29 cellular contexts compared by ENCODE assay signal in genomic region chr22:43179911-43180195, GRCh38.
"Had no signal": no experiment of that assay in that cellular context is flagged by ENCODE, and none has a peak within 500 bp of the region (broad histone marks: within the 10 kb centered on the region; RNA-seq: fewer than 3 reads in every experiment).

No MANE protein-coding gene starts in this region.

- ATAC-seq: heart right ventricle; left colon; left lung; lower lobe of right lung; natural killer cell; sciatic nerve; stimulated activated naive B cell treated with anti-CD40 and anti-IgM and Interleukin-4, amounts not matched to agents 10 μg/mL and 1 μg/mL and 100 μg/mL, for 72 hours; stimulated activated naive CD8-positive, alpha-beta T cell treated with anti-CD3 and anti-CD28 coated beads, Interleukin-15, Interleukin-2, amounts not matched to agents 100 U/mL and 50 U/mL, for 24 hours; upper lobe of right lung had no signal

- DNase-seq: heart right ventricle; islet precursor cell; kidney glomerular epithelial cell; left colon; lower lobe of right lung; mesendoderm; naive B cell; natural killer cell; nephron progenitor cell; stimulated activated CD4-positive, alpha-beta T cell treated with anti-CD3 and anti-CD28 coated beads, Interleukin-12 subunit alpha, Interleukin-12 subunit beta, amount 100 ng/mL, for 4 hours; stimulated activated CD4-positive, alpha-beta T cell treated with anti-CD3 and anti-CD28 coated beads, Interleukin-15, amount 100 ng/mL, for 24 hours; stimulated activated CD4-positive, alpha-beta T cell treated with anti-CD3 and anti-CD28 coated beads, Interleukin-2, amount 100 ng/mL, for 24 hours; stimulated activated CD4-positive, alpha-beta T cell treated with anti-CD3 and anti-CD28 coated beads, Interleukin-4, amount 100 ng/mL, for 1 hour; stimulated activated naive B cell treated with anti-CD40 and anti-IgM and Interleukin-4, amounts not matched to agents 10 μg/mL and 1 μg/mL and 100 μg/mL, for 72 hours; stimulated activated naive CD8-positive, alpha-beta T cell treated with anti-CD3 and anti-CD28 coated beads, Interleukin-15, Interleukin-2, amounts not matched to agents 100 U/mL and 50 U/mL, for 24 hours; tibial artery; trophoblast cell; upper lobe of right lung; uterus had no signal

- H3K27ac Mint-ChIP-seq: mesothelial cell of epicardium; naive B cell; natural killer cell; nephron progenitor cell; progenitor cell of endocrine pancreas; stimulated activated naive B cell treated with anti-CD40 and anti-IgM and Interleukin-4, amounts not matched to agents 10 μg/mL and 1 μg/mL and 100 μg/mL, for 72 hours had no signal

- H3K4me3 Mint-ChIP-seq: mesothelial cell of epicardium; naive B cell; natural killer cell; nephron progenitor cell; stimulated activated naive B cell treated with anti-CD40 and anti-IgM and Interleukin-4, amounts not matched to agents 10 μg/mL and 1 μg/mL and 100 μg/mL, for 72 hours had no signal

- H3K4me1 ChIP-seq: right atrium auricular region, upper lobe of right lung, uterus had no signal

- H3K27me3 Mint-ChIP-seq: naive B cell; progenitor cell of endocrine pancreas; stimulated activated naive B cell treated with anti-CD40 and anti-IgM and Interleukin-4, amounts not matched to agents 10 μg/mL and 1 μg/mL and 100 μg/mL, for 72 hours had no signal

- H3K27ac ChIP-seq: heart right ventricle, hepatocyte, left lung, lower lobe of right lung, ovary, right atrium auricular region, skin epidermis, suprapubic skin, thoracic aorta, tibial artery, upper lobe of right lung, uterus had no signal

- H3K36me3 Mint-ChIP-seq: naive B cell, natural killer cell had no signal

- H3K4me3 ChIP-seq: heart right ventricle, hepatocyte, left lung, lower lobe of right lung, ovary, right atrium auricular region, skin epidermis, suprapubic skin, thoracic aorta, tibial artery, upper lobe of right lung, uterus had no signal

- H3K9me3 Mint-ChIP-seq: mesothelial cell of epicardium; naive B cell; natural killer cell; nephron progenitor cell; stimulated activated naive B cell treated with anti-CD40 and anti-IgM and Interleukin-4, amounts not matched to agents 10 μg/mL and 1 μg/mL and 100 μg/mL, for 72 hours had no signal

- H3K9me3 ChIP-seq: heart right ventricle, left lung, lower lobe of right lung, ovary, right atrium auricular region, suprapubic skin, thoracic aorta, tibial artery, upper lobe of right lung, uterus had no signal

- H3K27me3 ChIP-seq: heart right ventricle, hepatocyte, left lung, ovary, right atrium auricular region, suprapubic skin, tibial artery, upper lobe of right lung, uterus had no signal
